In the genomic region with DNA sequence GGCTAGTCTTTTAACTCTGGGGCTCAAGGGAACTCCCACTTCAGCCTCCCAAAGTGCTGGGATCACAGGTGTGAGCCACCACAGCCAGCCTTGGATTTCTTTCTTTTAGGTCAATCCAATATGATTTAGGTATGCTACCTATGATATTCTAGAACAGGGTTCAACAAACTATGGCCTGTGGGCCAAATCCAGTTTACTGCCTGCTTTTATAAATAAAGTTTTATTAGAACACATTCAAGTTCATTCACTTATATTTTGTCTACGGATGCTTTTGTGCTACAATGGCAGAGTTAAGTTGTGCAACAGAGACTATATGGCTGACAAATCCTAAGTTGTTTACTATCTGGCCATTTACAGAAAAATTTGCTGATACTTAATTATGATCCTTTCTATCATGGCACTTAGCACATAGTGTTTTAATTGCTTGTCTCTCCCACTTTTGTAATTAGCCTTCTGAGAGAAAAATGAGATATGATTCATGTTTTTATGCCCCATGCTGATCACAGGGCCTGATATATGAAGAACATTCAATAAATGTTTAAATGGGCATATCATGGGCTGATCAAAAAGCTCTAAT, we compare ENCODE assay signal across 23 cellular contexts.
"Had no signal": no experiment of that assay in that cellular context is flagged by ENCODE, and none has a peak within 500 bp of the region (broad histone marks: within the 10 kb centered on the region; RNA-seq: fewer than 3 reads in every experiment).

No MANE protein-coding gene starts in this region.

- ATAC-seq: Panc1, PC-3 had no signal

- H3K27ac ChIP-seq: HL-60, RWPE1 had no signal

- DNase-seq: Karpas-422, KG1, MG63, NCI-H1092, NCI-H1105 treated with DMSO at 0.1 percent for 48 hours, NCI-H1417 treated with DMSO at 0.1 percent for 48 hours, NCI-H146, NCI-H1694 treated with DMSO at 0.1 percent for 48 hours, NCI-H1930, NCI-H2081, NCI-H2107, NCI-H2227 treated with DMSO at 0.1 percent for 48 hours, NCI-H524, NCI-H526 treated with DMSO at 0.1 percent for 48 hours, NCI-H774, PC-3, SHP77, SK-N-SH, SW 1271 had no signal

- H3K36me3 ChIP-seq: MG63 had no signal

- H3K4me3 ChIP-seq: MG63 had no signal

- FAIRE-seq: HTR-8/SVneo had no signal

- H3K9ac ChIP-seq: SK-N-SH had no signal

- H3K4me2 ChIP-seq: SK-N-SH had no signal

- H3K9me3 ChIP-seq: MG63, SK-N-SH had no signal

- H3K27me3 ChIP-seq: MG63 had no signal
